ENCODE assay signal across 8 cellular contexts in the genomic region with DNA sequence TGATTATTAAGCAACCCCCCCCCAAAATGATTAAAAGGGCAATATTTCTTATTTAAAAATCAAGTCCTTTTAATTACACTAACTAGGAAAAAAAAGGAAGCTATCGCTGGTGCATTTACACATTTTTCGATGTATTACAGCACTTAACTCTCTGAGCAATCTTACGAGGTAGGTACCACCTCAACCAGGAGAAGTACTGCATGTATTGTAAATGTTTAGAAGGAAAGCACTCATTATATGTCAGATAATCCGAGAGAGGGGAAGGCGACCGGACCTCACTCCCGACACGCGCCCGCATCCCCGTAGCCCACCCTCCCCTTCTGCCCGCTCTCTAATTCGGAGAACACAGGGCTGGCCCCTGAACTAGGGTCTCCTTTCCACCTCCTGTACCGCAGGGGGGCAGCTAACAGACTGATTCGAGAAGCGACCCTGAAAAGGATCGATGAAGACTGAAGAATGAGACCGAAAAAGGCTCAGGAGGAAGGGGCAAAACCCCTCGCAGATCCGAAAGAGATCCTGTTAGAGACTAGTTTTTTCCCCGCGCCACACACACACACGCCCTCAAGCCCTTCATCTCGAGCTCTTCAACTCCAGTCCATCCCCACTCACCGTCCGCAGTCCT. TPM values are rescaled to one million over a fixed set of nuclear protein-coding genes. Genes with fewer than 3 reads are reported as not detected.
DNase-seq lines count a peak whose midpoint lies in the region; ATAC-seq and TF ChIP-seq lines count a peak whose summit lies in the region.

No MANE protein-coding gene starts in this region.

- H3K36me3 Mint-ChIP-seq in HFFc6 (ENCODE audit: low read depth) = peaks cover 38% of the 10 kb centered on the region

- H3K9me3 ChIP-seq in SU-DHL-6 (ENCODE audit: insufficient read depth, low read length) (no peaks in the 10 kb centered on the region), left ventricle myocardium inferior (replicated peaks) (no peaks in the 10 kb centered on the region), smooth muscle cell (replicated peaks; ENCODE audit: low read depth) (no peaks in the 10 kb centered on the region)

- H3F3A ChIP-seq in SU-DHL-6 (ENCODE audit: insufficient read depth) = 0 out of 2 replicates have a peak, but pooled peaks cover 6% of the 10 kb centered on the region
- H3F3A ChIP-seq in smooth muscle cell (ENCODE audit: low read depth) = no peaks in the 10 kb centered on the region

- H3K36me3 ChIP-seq in SU-DHL-6 (ENCODE audit: low read length) (peaks cover 29% of the 10 kb centered on the region), left ventricle myocardium inferior (peaks cover 59% of the 10 kb centered on the region), smooth muscle cell (ENCODE audit: low read depth) (peaks cover 13% of the 10 kb centered on the region)

- ATAC-seq in GM18498 (IDR thresholded peaks at IDR 0.05; ENCODE audit: unreplicated experiment) = peak; percentile 16

- H3K9me2 ChIP-seq in SU-DHL-6 (replicated peaks; ENCODE audit: insufficient read depth, low read length) = no peaks in the 10 kb centered on the region

- H3K27ac Mint-ChIP-seq in HFFc6 = peak overlapping the region; percentile 96

- 1% methylated on average over 26 of the region's 26 CpGs for WGBS in smooth muscle cell (ENCODE audit: low lambda C conversion rate)

- H3K27ac ChIP-seq in SU-DHL-6 (ENCODE audit: low read depth, low read length) = no peak overlapping the region
- H3K27ac ChIP-seq in left ventricle myocardium inferior (replicated peaks) = peak overlapping the region; percentile 95
- peak overlapping the region; percentile 82 for H3K27ac ChIP-seq in smooth muscle cell (ENCODE audit: low read depth)

- no peak for TF ChIP-seq CTCF in HFFc6 (IDR thresholded peaks at IDR 0.05)
- no peak for TF ChIP-seq CTCF in SU-DHL-6 (IDR thresholded peaks at IDR 0.05; ENCODE audit: insufficient read depth, low read length, poor library complexity, severe bottlenecking)
- no peak for TF ChIP-seq CTCF in left ventricle myocardium inferior (IDR thresholded peaks at IDR 0.05; ENCODE audit: borderline replicate concordance)
- no peak for TF ChIP-seq CTCF in smooth muscle cell (IDR thresholded peaks at IDR 0.05; ENCODE audit: borderline replicate concordance, insufficient read depth, poor library complexity, severe bottlenecking)

- H3K9me3 Mint-ChIP-seq in HFFc6 = no peaks in the 10 kb centered on the region

- H3K4me3 Mint-ChIP-seq in HFFc6 = peak overlapping the region; percentile 96

- H3K27me3 Mint-ChIP-seq in HFFc6 (ENCODE audit: insufficient read depth) = no peaks in the 10 kb centered on the region

- peaks cover 34% of the 10 kb centered on the region for H3K4me1 Mint-ChIP-seq in HFFc6 (ENCODE audit: low read depth)

- intact Hi-C loops in left ventricle myocardium inferior (cut with micrococcal nuclease) = no loop called here

- H3K9ac ChIP-seq in SU-DHL-6 (ENCODE audit: low read length) = peak overlapping the region; percentile 87
- H3K9ac ChIP-seq in smooth muscle cell (ENCODE audit: low read depth) = peak overlapping the region; percentile 96

- H2AFZ ChIP-seq in SU-DHL-6 (ENCODE audit: low read depth, low read length, severe bottlenecking) (peak overlapping the region; percentile 73), smooth muscle cell (ENCODE audit: low read depth) (peak overlapping the region; percentile 98)

- H3K4me2 ChIP-seq in SU-DHL-6 (ENCODE audit: low read depth, low read length, poor library complexity, severe bottlenecking) (peak overlapping the region; percentile 83), smooth muscle cell (peak overlapping the region; percentile 96)

- peaks cover 26% of the 10 kb centered on the region for H4K20me1 ChIP-seq in SU-DHL-6 (ENCODE audit: low read depth, low read length)
- H4K20me1 ChIP-seq in smooth muscle cell (ENCODE audit: low read depth) = peaks cover 19% of the 10 kb centered on the region

- H3K27me3 ChIP-seq in SU-DHL-6 (ENCODE audit: low read length) (no peaks in the 10 kb centered on the region), left ventricle myocardium inferior (ENCODE audit: low read depth) (no peaks in the 10 kb centered on the region), smooth muscle cell (ENCODE audit: low read depth) (no peaks in the 10 kb centered on the region)

- no peak for DNase-seq in HFFc6
- DNase-seq in left ventricle myocardium inferior = no peak
- no peak for DNase-seq in smooth muscle cell (lab: John Stamatoyannopoulos, UW; ENCODE audit: unreplicated experiment)
- no peak for DNase-seq in COLO829 (ENCODE audit: low spot score)
- no peak for DNase-seq in HK-2 (ENCODE audit: unreplicated experiment)
- no peak for DNase-seq in NCI-H1436 treated with DMSO at 0.1 percent for 48 hours (lab: John Stamatoyannopoulos, UW)

- H3K4me3 ChIP-seq in SU-DHL-6 (ENCODE audit: insufficient read depth, low read length, poor library complexity, severe bottlenecking) (peak overlapping the region; percentile 82), left ventricle myocardium inferior (peak overlapping the region; percentile 90), smooth muscle cell (peak overlapping the region; percentile 98)

- H3K79me2 ChIP-seq in SU-DHL-6 (ENCODE audit: insufficient read depth, low read length) (peaks cover 42% of the 10 kb centered on the region), smooth muscle cell (ENCODE audit: low read depth) (peaks cover 79% of the 10 kb centered on the region)

- H3K4me1 ChIP-seq in left ventricle myocardium inferior (peaks cover 72% of the 10 kb centered on the region), smooth muscle cell (ENCODE audit: low read depth) (peaks cover 20% of the 10 kb centered on the region)

RNA-seq across cellular contexts. Expression of gene ESF1, which starts 0.3 kb away (rescaled TPM):
- 10 to 100 TPM; 12.6 to 14.8 (median 14.2) TPM for total RNA-seq in HFFc6 (2021; fragmentation: NEBNext Ultra II Directional; extraction: Animal tissue kit (Norgen Biotek cat#: 25700))
- total RNA-seq in left ventricle myocardium inferior (15.5 TPM), smooth muscle cell (9.3 and 10.7 TPM in 2 replicates)
- 5.6 and 7.6 TPM in 2 replicates for polyA plus RNA-seq in smooth muscle cell

RNA-seq across cellular contexts. Expression of gene NDUFAF5, which starts 0.4 kb away (rescaled TPM):
- 10 to 100 TPM; 15.3 to 21.9 (median 18.0) TPM for total RNA-seq in HFFc6 (2021; fragmentation: NEBNext Ultra II Directional; extraction: Animal tissue kit (Norgen Biotek cat#: 25700))
- total RNA-seq in left ventricle myocardium inferior (60.2 TPM), smooth muscle cell (15.1 and 19.6 TPM in 2 replicates)
- 23.7 and 27.9 TPM in 2 replicates for polyA plus RNA-seq in smooth muscle cell
